In the genomic region with DNA sequence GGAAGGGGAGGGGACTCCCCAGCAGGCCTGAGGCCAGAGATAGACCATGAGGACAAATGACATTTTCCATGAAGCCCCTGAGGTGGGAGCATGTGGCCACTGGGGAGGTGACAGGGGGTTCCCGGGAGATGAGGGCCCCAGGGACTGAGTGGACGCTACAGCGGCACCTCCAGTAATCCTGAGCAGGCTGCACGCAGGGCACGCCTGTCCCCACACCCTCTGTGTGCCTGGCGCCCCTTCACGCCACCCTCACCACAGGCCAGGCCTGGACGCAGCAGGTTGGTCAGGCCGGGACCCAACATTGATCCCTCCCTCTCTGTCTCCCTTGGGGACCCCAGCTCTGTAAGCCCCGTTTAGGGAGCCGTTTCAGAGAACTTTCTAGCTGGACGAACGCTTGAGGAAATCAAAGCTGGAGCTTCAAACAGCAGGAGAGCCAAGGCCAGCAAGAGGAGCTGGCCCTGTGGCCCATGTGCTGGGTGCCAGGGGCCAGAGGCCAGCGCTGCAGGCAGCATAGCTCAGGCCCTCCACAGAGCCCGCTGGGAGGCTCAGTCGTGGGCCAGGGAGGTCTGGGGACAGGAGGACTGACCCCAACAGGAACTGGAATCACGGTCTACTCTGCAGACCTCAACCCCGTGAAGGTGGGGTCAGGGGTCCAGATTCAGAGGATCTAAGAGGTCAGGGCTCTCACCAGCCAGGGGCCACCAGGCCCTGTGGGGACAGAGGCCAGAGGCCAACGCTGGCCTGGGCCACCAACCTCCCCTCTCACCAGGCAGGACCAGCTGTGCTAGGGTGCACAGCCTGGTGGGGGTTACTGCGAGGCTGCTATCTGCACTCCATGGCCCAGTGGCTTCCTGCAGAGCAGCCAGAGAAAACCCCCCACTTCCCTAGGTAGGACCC, we compare ENCODE assay signal across 17 cellular contexts. TPM values are rescaled to one million over a fixed set of nuclear protein-coding genes. Genes with fewer than 3 reads are reported as not detected.
A peak's percentile ranks its signal among the peaks of the same experiment; 100 is the strongest.
DNase-seq lines count a peak whose midpoint lies in the region; ATAC-seq and TF ChIP-seq lines count a peak whose summit lies in the region.
"Had no signal": no experiment of that assay in that cellular context is flagged by ENCODE, and none has a peak within 500 bp of the region (broad histone marks: within the 10 kb centered on the region; RNA-seq: fewer than 3 reads in every experiment).

No MANE protein-coding gene starts in this region.

- H3K27me3 Mint-ChIP-seq in activated CD4-positive, alpha-beta memory T cell treated with anti-CD3 and anti-CD28 coated beads, Interleukin-2, amount 10 ng/mL, durations not matched to agents 7 days and 5 days: no peaks in the 10 kb centered on the region

- H3K36me3 ChIP-seq in SK-N-SH (replicated peaks in 1 of 2; ENCODE audit: control insufficient read depth in 1 of 2, insufficient read depth in 2 of 2, low read length in 1 of 2) (peaks cover 0 to 49% of the 10 kb centered on the region in 2 experiments), lower lobe of right lung (peaks cover 53% of the 10 kb centered on the region), tibial nerve (peaks cover 0 to 63% (median 0%) of the 10 kb centered on the region in 3 donors)

- H3K9ac ChIP-seq in SK-N-SH: no peak overlapping the region

- peaks cover 46% of the 10 kb centered on the region for H3K4me1 Mint-ChIP-seq in activated CD4-positive, alpha-beta memory T cell treated with anti-CD3 and anti-CD28 coated beads, Interleukin-2, amount 10 ng/mL, durations not matched to agents 7 days and 5 days

- CTCF ChIA-PET in SK-N-SH (lab: Yijun Ruan, JAX): interaction anchor here (0.7 to 0.8 kb wide), 2 partner anchors 16 to 29 kb away, joined by 3 read pairs; no protein-coding TSS in a partner anchor
- CTCF ChIA-PET in activated CD4-positive, alpha-beta memory T cell treated with anti-CD3 and anti-CD28 coated beads, Interleukin-2, amount 10 ng/mL, durations not matched to agents 7 days and 5 days (lab: Charles Lee): interaction anchor here (1.1 to 3.4 kb wide), 2 partner anchors 9 to 28 kb away, joined by 4 to 46 read pairs; partner anchors contain the start of gene JUND

- 91% methylated on average over 7 of the region's 20 CpGs for WGBS in SK-N-SH (ENCODE audit: low lambda C conversion rate)
- 66 to 78% methylated on average over 19 to 20 of the region's 20 CpGs for WGBS in tibial nerve, 2 donors

- H3K36me3 Mint-ChIP-seq in activated CD4-positive, alpha-beta memory T cell treated with anti-CD3 and anti-CD28 coated beads, Interleukin-2, amount 10 ng/mL, durations not matched to agents 7 days and 5 days (ENCODE audit: low read depth): peaks cover 65% of the 10 kb centered on the region

- H3K4me1 ChIP-seq in SK-N-SH (ENCODE audit: control insufficient read depth in 1 of 2, insufficient read depth in 2 of 2, low read depth in 1 of 2, low read length in 1 of 2) (peaks cover 18 to 22% of the 10 kb centered on the region in 2 experiments; a peak in 3 of 4 replicates), lower lobe of right lung (peaks cover 40% of the 10 kb centered on the region), tibial nerve (peaks cover 4 to 89% (median 40%) of the 10 kb centered on the region in 4 donors)
- H3K4me1 ChIP-seq: pancreas had no signal

- ATAC-seq in SK-N-SH treated with all-trans-retinoic acid at 6 μM for 48 hours (no peak), lower lobe of right lung (no peak), GM21515 (IDR thresholded peaks at IDR 0.05; ENCODE audit: unreplicated experiment) (no peak), GM21723 (IDR thresholded peaks at IDR 0.05; ENCODE audit: unreplicated experiment) (no peak)
- ATAC-seq: pancreas; stimulated activated naive CD8-positive, alpha-beta T cell treated with anti-CD3 and anti-CD28 coated beads, Interleukin-15, Interleukin-2, amounts not matched to agents 100 U/mL and 50 U/mL, for 24 hours had no signal

- no peak for TF ChIP-seq RAD21 in SK-N-SH (IDR thresholded peaks at IDR 0.05; ENCODE audit: low read length)

- H3K27ac Mint-ChIP-seq in activated CD4-positive, alpha-beta memory T cell treated with anti-CD3 and anti-CD28 coated beads, Interleukin-2, amount 10 ng/mL, durations not matched to agents 7 days and 5 days: peak overlapping the region; percentile 94

- H3K4me3 ChIP-seq in SK-N-SH (ENCODE audit: low read depth in 2 of 2, low read length in 1 of 2): no peak overlapping the region
- no peak overlapping the region for H3K4me3 ChIP-seq in lower lobe of right lung
- no peak overlapping the region for H3K4me3 ChIP-seq in tibial nerve
- H3K4me3 ChIP-seq: pancreas had no signal

- H2AFZ ChIP-seq in SK-N-SH (ENCODE audit: low read depth): no peak overlapping the region

- H3K79me2 ChIP-seq in SK-N-SH (ENCODE audit: insufficient read depth): no peaks in the 10 kb centered on the region; the same call in 1 of the 2 replicates

- TF ChIP-seq CTCF in SK-N-SH (IDR thresholded peaks at IDR 0.05): no peak
- TF ChIP-seq CTCF in lower lobe of right lung (IDR thresholded peaks at IDR 0.05): no peak
- no peak for TF ChIP-seq CTCF in tibial nerve (IDR thresholded peaks at IDR 0.05)

- no peaks in the 10 kb centered on the region for H3K9me2 ChIP-seq in SK-N-SH

- no peaks in the 10 kb centered on the region for H3K9me3 Mint-ChIP-seq in activated CD4-positive, alpha-beta memory T cell treated with anti-CD3 and anti-CD28 coated beads, Interleukin-2, amount 10 ng/mL, durations not matched to agents 7 days and 5 days
- H3K9me3 Mint-ChIP-seq: activated naive CD4-positive, alpha-beta T cell treated with anti-CD3 and anti-CD28 coated beads for 36 hours; T-helper 2 cell treated with Interferon-gamma antibody and Interleukin-4, amounts not matched to agents 5 μg/mL and 100 μg/mL, for 36 hours had no signal

- TF ChIP-seq EP300 in SK-N-SH (IDR thresholded peaks at IDR 0.05; ENCODE audit: borderline replicate concordance in 1 of 2, low read depth in 1 of 2, low read length in 1 of 2) (no peak), tibial nerve (IDR thresholded peaks at IDR 0.05) (no peak)

- peaks cover 18% of the 10 kb centered on the region for H3F3A ChIP-seq in SK-N-SH (replicated peaks; ENCODE audit: insufficient read depth)

- DNase-seq in SK-N-SH: peak; percentile 11
- no peak for DNase-seq in activated CD4-positive, alpha-beta memory T cell treated with anti-CD3 and anti-CD28 coated beads, Interleukin-2, amount 10 ng/mL, durations not matched to agents 7 days and 5 days
- no peak for DNase-seq in lower lobe of right lung
- DNase-seq in tibial nerve (ENCODE audit: low spot score in 2 of 2): no peak
- DNase-seq in stimulated activated CD4-positive, alpha-beta T cell treated with anti-CD3 and anti-CD28 coated beads, Interleukin-4, amount 100 ng/mL, for 4 hours: no peak
- DNase-seq: activated CD4-positive, alpha-beta T cell treated with anti-CD3 and anti-CD28 coated beads, Interleukin-2, amount 50 U/mL, for 4 hours; activated naive CD4-positive, alpha-beta T cell treated with anti-CD3 and anti-CD28 coated beads for 36 hours; MM.1S; NCI-H2171; OCI-M1; pancreas; stimulated activated naive CD8-positive, alpha-beta T cell treated with anti-CD3 and anti-CD28 coated beads, Interleukin-15, Interleukin-2, amounts not matched to agents 100 U/mL and 50 U/mL, for 24 hours had no signal

- TF ChIP-seq POLR2A in tibial nerve (IDR thresholded peaks at IDR 0.05): no peak

- intact Hi-C loops in lower lobe of right lung (cut with DNase I): no loop called here

- H3K27ac ChIP-seq in SK-N-SH (ENCODE audit: low read depth in 2 of 2, low read length in 1 of 2) (no peak overlapping the region; a peak in 1 of 4 replicates), lower lobe of right lung (peak overlapping the region; percentile 4), tibial nerve (peak overlapping the region; percentile 62 to 100 (median 97))
- H3K27ac ChIP-seq: 22Rv1, pancreas had no signal

- no peak overlapping the region for H3K4me3 Mint-ChIP-seq in activated CD4-positive, alpha-beta memory T cell treated with anti-CD3 and anti-CD28 coated beads, Interleukin-2, amount 10 ng/mL, durations not matched to agents 7 days and 5 days

- POLR2A ChIA-PET in SK-N-SH (lab: Yijun Ruan, JAX): interaction anchor here (1.1 kb wide), 1 partner anchor 10 kb away, joined by 3 read pairs; no protein-coding TSS in a partner anchor
- POLR2A ChIA-PET in activated CD4-positive, alpha-beta memory T cell treated with anti-CD3 and anti-CD28 coated beads, Interleukin-2, amount 10 ng/mL, durations not matched to agents 7 days and 5 days (lab: Charles Lee): interaction anchor here (1.7 to 25.3 kb wide), 4 partner anchors 11 to 110 kb away, joined by 7 to 1184 read pairs (median 172); partner anchors contain the start of genes IQCN, JUND, LSM4 and SSBP4

- no peak overlapping the region for H3K4me2 ChIP-seq in SK-N-SH

- no peaks in the 10 kb centered on the region for H4K20me1 ChIP-seq in SK-N-SH (ENCODE audit: insufficient read depth)

- H3K27me3 ChIP-seq in SK-N-SH (ENCODE audit: insufficient read depth) (no peaks in the 10 kb centered on the region), lower lobe of right lung (ENCODE audit: low read depth) (no peaks in the 10 kb centered on the region), tibial nerve (no peaks in the 10 kb centered on the region)
- H3K27me3 ChIP-seq: pancreas had no signal

- H3K9me3 ChIP-seq in SK-N-SH (no peaks in the 10 kb centered on the region), lower lobe of right lung (no peaks in the 10 kb centered on the region), tibial nerve (no peaks in the 10 kb centered on the region)
- H3K9me3 ChIP-seq: pancreas had no signal

RNA-seq across cellular contexts. Expression of gene LSM4, which starts 14.6 kb away (rescaled TPM):
- polyA plus RNA-seq in SK-N-SH (2012; rRNA removed): 235 and 277 TPM in 2 replicates
- polyA plus RNA-seq in SK-N-SH (2012; cell fraction: cytosol; rRNA removed): 193 and 249 TPM in 2 replicates
- polyA plus RNA-seq in SK-N-SH (2012; cell fraction: nucleus; rRNA removed): 104 and 192 TPM in 2 replicates
- 100 to 1,000 TPM; 180 to 186 TPM for total RNA-seq in activated CD4-positive, alpha-beta memory T cell treated with anti-CD3 and anti-CD28 coated beads, Interleukin-2, amount 10 ng/mL, durations not matched to agents 7 days and 5 days
- total RNA-seq in lower lobe of right lung: 72.3 TPM
- total RNA-seq in tibial nerve: 100 to 1,000 TPM in 3 of 4 donors, 10 to 100 TPM in 1; 70.4 to 167 (median 156) TPM

RNA-seq across cellular contexts. Expression of gene JUND, which starts 26.9 kb away (rescaled TPM):
- polyA plus RNA-seq in SK-N-SH (2012; rRNA removed): 92.5 and 115 TPM in 2 replicates
- 55.4 and 101 TPM in 2 replicates for polyA plus RNA-seq in SK-N-SH (2012; cell fraction: cytosol; rRNA removed)
- 125 and 131 TPM in 2 replicates for polyA plus RNA-seq in SK-N-SH (2012; cell fraction: nucleus; rRNA removed)
- total RNA-seq in activated CD4-positive, alpha-beta memory T cell treated with anti-CD3 and anti-CD28 coated beads, Interleukin-2, amount 10 ng/mL, durations not matched to agents 7 days and 5 days: 100 to 1,000 TPM; 390 to 402 TPM
- total RNA-seq in lower lobe of right lung (150 TPM), tibial nerve (100 to 1,000 TPM; 309 to 553 (median 486) TPM)

RNA-seq across cellular contexts. Expression of gene PGPEP1, which starts 32.1 kb away (rescaled TPM):
- polyA plus RNA-seq in SK-N-SH (2012; rRNA removed): 13.8 and 13.9 TPM in 2 replicates
- polyA plus RNA-seq in SK-N-SH (2012; cell fraction: cytosol; rRNA removed): 6.6 and 6.9 TPM in 2 replicates
- 29.5 and 30.2 TPM in 2 replicates for polyA plus RNA-seq in SK-N-SH (2012; cell fraction: nucleus; rRNA removed)
- 10 to 100 TPM; 42.7 to 44.0 TPM for total RNA-seq in activated CD4-positive, alpha-beta memory T cell treated with anti-CD3 and anti-CD28 coated beads, Interleukin-2, amount 10 ng/mL, durations not matched to agents 7 days and 5 days
- total RNA-seq in lower lobe of right lung: 40.9 TPM
- 10 to 100 TPM; 15.9 to 27.9 (median 20.1) TPM for total RNA-seq in tibial nerve

RNA-seq across cellular contexts. Expression of gene IQCN, which starts 34.0 kb away (rescaled TPM):
- polyA plus RNA-seq in SK-N-SH (2012; rRNA removed): 1.9 and 2.5 TPM in 2 replicates
- polyA plus RNA-seq in SK-N-SH (2012; cell fraction: cytosol; rRNA removed): 0.19 and 0.41 TPM in 2 replicates
- polyA plus RNA-seq in SK-N-SH (2012; cell fraction: nucleus; rRNA removed): 16.0 and 19.5 TPM in 2 replicates
- 1 to 10 TPM; 1.6 to 1.7 TPM for total RNA-seq in activated CD4-positive, alpha-beta memory T cell treated with anti-CD3 and anti-CD28 coated beads, Interleukin-2, amount 10 ng/mL, durations not matched to agents 7 days and 5 days
- total RNA-seq in lower lobe of right lung (4.1 TPM), tibial nerve (10 to 100 TPM in 2 of 4 donors, 1 to 10 TPM in 2; 2.3 to 11.4 (median 8.2) TPM)

Comparison
In these comparisons a context has a peak if more than half of its experiments do, and no peak if none do; other contexts are left out.
1. H3K27ac ChIP-seq: peak in lower lobe of right lung (single experiment) and tibial nerve (4 of 4); none in SK-N-SH (0 of 2).